37 cellular contexts compared by ENCODE assay signal in the genomic region with DNA sequence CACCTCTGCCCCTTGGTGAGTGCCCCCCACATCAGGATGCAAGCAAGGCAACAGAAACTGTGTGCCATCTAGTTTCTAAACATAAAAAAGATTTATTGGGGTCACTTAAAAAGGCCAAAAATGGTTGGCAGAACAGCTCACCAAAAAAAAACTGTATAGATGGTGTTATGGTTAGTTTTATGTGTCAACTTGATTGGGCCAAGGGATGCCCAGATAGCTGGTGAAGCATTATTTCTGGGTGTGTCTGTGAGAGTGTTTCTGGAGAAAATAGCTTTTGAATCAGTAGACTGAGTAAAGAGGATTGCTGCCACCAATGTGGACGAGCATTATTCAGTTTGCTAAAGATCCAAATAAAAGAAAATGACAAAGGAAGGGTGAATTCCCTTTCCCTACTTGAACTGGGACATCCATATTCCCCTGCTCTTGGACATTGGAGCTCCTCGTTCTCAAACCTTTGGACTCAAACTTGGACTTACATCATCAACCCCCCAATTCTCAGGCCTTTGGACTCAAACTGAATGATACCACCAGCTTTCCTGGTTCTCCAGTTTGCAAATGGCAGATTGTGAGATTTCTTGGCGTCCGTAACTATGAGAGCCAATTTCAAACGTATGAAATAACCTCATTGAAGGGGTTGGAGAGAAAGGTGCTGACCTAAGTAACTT. TPM values are rescaled to one million over a fixed set of nuclear protein-coding genes. Genes with fewer than 3 reads are reported as not detected.
"Had no signal": no experiment of that assay in that cellular context is flagged by ENCODE, and none has a peak within 500 bp of the region (broad histone marks: within the 10 kb centered on the region; RNA-seq: fewer than 3 reads in every experiment).

No MANE protein-coding gene starts in this region.

- FAIRE-seq: bronchial epithelial cell, TTC549 had no signal

- ATAC-seq: activated CD8-positive, alpha-beta T cell treated with anti-CD3 and anti-CD28 coated beads for 36 hours; activated naive CD4-positive, alpha-beta T cell treated with anti-CD3 and anti-CD28 coated beads, Interleukin-2, amount 50 U/mL, for 72 hours; activated T-cell treated with anti-CD3 and anti-CD28 coated beads, Interleukin-2, amount 50 U/mL, for 4 hours; activated T-cell treated with anti-CD3 and anti-CD28 coated beads, Interleukin-2, amount 50 U/mL, for 72 hours; activated T-helper 17 cell treated with anti-CD3 and anti-CD28 coated beads, Interleukin-2, amount 50 U/mL, for 72 hours; T-cell; T-helper 17 cell had no signal

- H3K27me3 ChIP-seq: adrenal gland, cardiac muscle cell had no signal

- DNase-seq: activated B cell treated with CpG ODN at 0.5 μM for 24 hours; activated CD4-positive, alpha-beta memory T cell treated with anti-CD3 and anti-CD28 coated beads for 36 hours; activated CD4-positive, alpha-beta T cell treated with anti-CD3 and anti-CD28 coated beads for 4 hours; activated CD4-positive, alpha-beta T cell treated with anti-CD3 and anti-CD28 coated beads, Interleukin-2, amount 10 ng/mL, durations not matched to agents 24 days and 14 days; activated CD4-positive, alpha-beta T cell treated with anti-CD3 and anti-CD28 coated beads, Interleukin-2, amount 50 U/mL, for 1 hour; activated CD4-positive, alpha-beta T cell treated with anti-CD3 and anti-CD28 coated beads, Interleukin-2, amount 50 U/mL, for 4 hours; activated CD4-positive, CD25-positive, alpha-beta regulatory T cell treated with anti-CD3 and anti-CD28 coated beads, Interleukin-2, amount 50 U/mL, for 72 hours; activated CD8-positive, alpha-beta memory T cell treated with anti-CD3 and anti-CD28 coated beads, Interleukin-2, amount 50 U/mL, for 4 hours; activated CD8-positive, alpha-beta T cell treated with anti-CD3 and anti-CD28 coated beads for 36 hours; activated effector memory CD4-positive, alpha-beta T cell treated with anti-CD3 and anti-CD28 coated beads, Interleukin-2, amount 50 U/mL, for 16 hours; activated gamma-delta T cell treated with Interleukin-2 at 50 U/mL for 16 hours; activated naive CD4-positive, alpha-beta T cell; activated naive CD4-positive, alpha-beta T cell treated with anti-CD3 and anti-CD28 coated beads for 36 hours; activated naive CD4-positive, alpha-beta T cell treated with anti-CD3 and anti-CD28 coated beads, Interleukin-2, amount 50 U/mL, for 16 hours; activated naive CD8-positive, alpha-beta T cell treated with anti-CD3 and anti-CD28 coated beads for 36 hours; activated T-cell treated with anti-CD3 and anti-CD28 coated beads for 4 hours; activated T-cell treated with anti-CD3 and anti-CD28 coated beads, Interleukin-2, amount 50 U/mL, for 1 hour; activated T-cell treated with anti-CD3 and anti-CD28 coated beads, Interleukin-2, amount 50 U/mL, for 4 hours; activated T-cell treated with anti-CD3 and anti-CD28 coated beads, Interleukin-2, amount 50 U/mL, for 72 hours; adrenal gland; amniotic stem cell; aorta; caudate nucleus; cerebellar nuclear complex; T-cell; T-helper 17 cell had no signal

- H3K36me3 ChIP-seq: adrenal gland, cardiac muscle cell had no signal

- H3K9me3 ChIP-seq: adrenal gland had no signal

- H3K27ac ChIP-seq: adrenal gland, cardiac muscle cell, VCaP had no signal

- H3K4me3 ChIP-seq: adrenal gland, cardiac muscle cell had no signal

RNA-seq across cellular contexts. Expression of a gene that starts 16.9 kb away (rescaled TPM):
- total RNA-seq: activated B cell treated with CpG ODN at 0.5 μM for 24 hours; activated CD4-positive, alpha-beta memory T cell treated with anti-CD3 and anti-CD28 coated beads for 36 hours; activated CD4-positive, alpha-beta T cell treated with anti-CD3 and anti-CD28 coated beads, Interleukin-2, amount 10 ng/mL, durations not matched to agents 24 days and 14 days; activated CD8-positive, alpha-beta memory T cell treated with anti-CD3 and anti-CD28 coated beads for 36 hours; activated CD8-positive, alpha-beta T cell treated with anti-CD3 and anti-CD28 coated beads for 36 hours; activated naive CD4-positive, alpha-beta T cell treated with anti-CD3 and anti-CD28 coated beads for 36 hours; activated naive CD4-positive, alpha-beta T cell treated with anti-CD3 and anti-CD28 coated beads, Interleukin-2, amount 50 U/mL, for 72 hours; activated naive CD8-positive, alpha-beta T cell treated with anti-CD3 and anti-CD28 coated beads for 36 hours; activated T-cell treated with anti-CD3 and anti-CD28 coated beads, Interleukin-2, amount 50 U/mL, for 4 hours; activated T-cell treated with anti-CD3 and anti-CD28 coated beads, Interleukin-2, amount 50 U/mL, for 72 hours; activated T-helper 1 cell treated with anti-CD3 and anti-CD28 coated beads, Interleukin-12 subunit alpha, Interleukin-12 subunit beta, Interleukin-2, Interleukin-4 antibody, amounts not matched to agents 30 ng/mL and 10 ng/mL and 1 ng/mL, durations not matched to agents 14 hours and 24 hours and 36 hours; activated T-helper 17 cell treated with anti-CD3 and anti-CD28 coated beads, Interleukin-2, amount 50 U/mL, for 72 hours; aorta; bronchial epithelial cell; chondrocyte; T-cell; T-helper 1 cell treated with Interleukin-12 subunit alpha and Interleukin-12 subunit beta and Interleukin-4 antibody, amounts not matched to agents 30 ng/mL and 1 ng/mL, for 36 hours; T-helper 17 cell; T-helper 2 cell treated with Interferon-gamma antibody and Interleukin-4, amounts not matched to agents 100 ng/mL and 5 ng/mL, for 36 hours had no signal

RNA-seq across cellular contexts. Expression of a gene that starts 50.1 kb away (rescaled TPM):
- total RNA-seq: activated B cell treated with CpG ODN at 0.5 μM for 24 hours; activated CD4-positive, alpha-beta memory T cell treated with anti-CD3 and anti-CD28 coated beads for 36 hours; activated CD4-positive, alpha-beta T cell treated with anti-CD3 and anti-CD28 coated beads, Interleukin-2, amount 10 ng/mL, durations not matched to agents 24 days and 14 days; activated CD8-positive, alpha-beta memory T cell treated with anti-CD3 and anti-CD28 coated beads for 36 hours; activated CD8-positive, alpha-beta T cell treated with anti-CD3 and anti-CD28 coated beads for 36 hours; activated naive CD4-positive, alpha-beta T cell treated with anti-CD3 and anti-CD28 coated beads for 36 hours; activated naive CD4-positive, alpha-beta T cell treated with anti-CD3 and anti-CD28 coated beads, Interleukin-2, amount 50 U/mL, for 72 hours; activated naive CD8-positive, alpha-beta T cell treated with anti-CD3 and anti-CD28 coated beads for 36 hours; activated T-cell treated with anti-CD3 and anti-CD28 coated beads, Interleukin-2, amount 50 U/mL, for 72 hours; activated T-helper 1 cell treated with anti-CD3 and anti-CD28 coated beads, Interleukin-12 subunit alpha, Interleukin-12 subunit beta, Interleukin-2, Interleukin-4 antibody, amounts not matched to agents 30 ng/mL and 10 ng/mL and 1 ng/mL, durations not matched to agents 14 hours and 24 hours and 36 hours; activated T-helper 17 cell treated with anti-CD3 and anti-CD28 coated beads, Interleukin-2, amount 50 U/mL, for 72 hours; T-helper 1 cell treated with Interleukin-12 subunit alpha and Interleukin-12 subunit beta and Interleukin-4 antibody, amounts not matched to agents 30 ng/mL and 1 ng/mL, for 36 hours; T-helper 17 cell; T-helper 2 cell treated with Interferon-gamma antibody and Interleukin-4, amounts not matched to agents 100 ng/mL and 5 ng/mL, for 36 hours had no signal
